ENCODE assay signal across 18 cellular contexts in the genomic region with DNA sequence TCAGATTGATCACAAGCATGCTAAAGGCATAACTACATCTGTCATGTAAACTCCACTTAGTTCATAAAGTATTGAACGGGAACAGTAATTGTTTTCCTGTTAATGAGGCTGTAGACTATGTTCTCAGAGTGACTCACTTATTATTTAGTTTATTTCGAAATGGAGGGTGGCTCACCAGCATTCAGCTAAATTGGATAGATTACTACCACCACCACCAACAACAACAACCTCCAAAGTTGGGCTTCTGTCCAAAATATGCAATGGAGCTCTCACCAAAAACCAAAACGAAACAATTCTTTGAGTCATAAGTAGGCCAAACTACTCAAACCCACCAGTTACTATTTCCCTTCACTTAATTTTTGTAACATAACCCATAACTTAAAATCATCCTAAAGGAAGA.
A peak's percentile ranks its signal among the peaks of the same experiment; 100 is the strongest.
DNase-seq lines count a peak whose midpoint lies in the region; ATAC-seq, FAIRE-seq and TF ChIP-seq lines count a peak whose summit lies in the region.
"Had no signal": no experiment of that assay in that cellular context is flagged by ENCODE, and none has a peak within 500 bp of the region (broad histone marks: within the 10 kb centered on the region; RNA-seq: fewer than 3 reads in every experiment).

No MANE protein-coding gene starts in this region.

- no peak overlapping the region for H3K4me3 ChIP-seq in GM12878
- H3K4me3 ChIP-seq: body of pancreas, heart right ventricle had no signal

- H3K27me3 Mint-ChIP-seq in type B pancreatic cell, result peaks cover 15% of the 10 kb centered on the region

- intact Hi-C loops in GM12878 (cut with micrococcal nuclease; ENCODE audit: unreplicated experiment) (no loop called here), left colon (cut with DNase I, micrococcal nuclease) (no loop called here)

- RAD21 ChIA-PET in GM12878 (lab: Charles Lee; ENCODE audit: unreplicated experiment), result interaction anchor here (0.7 to 2.9 kb wide), 8 partner anchors 12 to 717 kb away, joined by 3 to 15 read pairs (median 4); no protein-coding TSS in a partner anchor

- H3K36me3 Mint-ChIP-seq in type B pancreatic cell, result no peaks in the 10 kb centered on the region

- H3K36me3 ChIP-seq in GM12878 (ENCODE audit: control insufficient read depth in 2 of 2, insufficient read depth in 2 of 2, low read length in 1 of 2), result no peaks in the 10 kb centered on the region
- H3K36me3 ChIP-seq: heart right ventricle had no signal

- H3K4me2 ChIP-seq in GM12878 (ENCODE audit: control insufficient read depth, insufficient read depth), result no peak overlapping the region

- CTCF ChIA-PET in GM12878 (lab: Yijun Ruan, JAX), result interaction anchor here (0.6 to 3.1 kb wide), 19 partner anchors 10 to 715 kb away, joined by 3 to 23 read pairs (median 4); no protein-coding TSS in a partner anchor

- H3K27me3 ChIP-seq in GM12878 (replicated peaks in 1 of 2; ENCODE audit: control insufficient read depth in 2 of 2, insufficient read depth in 2 of 2, low read length in 1 of 2), result peaks cover 0 to 3% of the 10 kb centered on the region in 2 experiments; a peak in 1 of 4 replicates
- H3K27me3 ChIP-seq: body of pancreas had no signal

- H3K4me1 ChIP-seq in GM12878 (ENCODE audit: control insufficient read depth, insufficient read depth, low read length), result no peaks in the 10 kb centered on the region
- H3K4me1 ChIP-seq: body of pancreas, heart right ventricle, parathyroid adenoma had no signal

- peak; percentile 67 for DNase-seq in Daoy (ENCODE audit: low read depth)
- peak; percentile 63 for DNase-seq in HS-5 (ENCODE audit: low read depth)
- DNase-seq in GM12878 (ENCODE audit: low read depth, low spot score), result peak; percentile 9
- DNase-seq in iris pigment epithelial cell (ENCODE audit: low read depth), result peak; percentile 44
- DNase-seq in type B pancreatic cell (ENCODE audit: extremely low spot score, unreplicated experiment), result no peak
- DNase-seq in left colon, result no peak
- no peak for DNase-seq in KG1 (lab: John Stamatoyannopoulos, UW)
- DNase-seq: activated CD4-positive, alpha-beta T cell treated with anti-CD3 and anti-CD28 coated beads, Interleukin-2, amount 50 U/mL, for 48 hours; activated effector memory CD4-positive, alpha-beta T cell treated with anti-CD3 and anti-CD28 coated beads, Interleukin-2, amount 50 U/mL, for 16 hours; body of pancreas; DMS79; effector memory CD4-positive, alpha-beta T cell; heart right ventricle; kidney glomerular epithelial cell; NCI-H2171 had no signal

- no peak overlapping the region for H3K27ac ChIP-seq in GM12878 (ENCODE audit: control insufficient read depth, insufficient read depth)
- H3K27ac ChIP-seq: body of pancreas, heart right ventricle, parathyroid adenoma had no signal

- H3K9ac ChIP-seq in GM12878 (ENCODE audit: control insufficient read depth, insufficient read depth, low read length), result no peak overlapping the region
- H3K9ac ChIP-seq: parathyroid adenoma had no signal

- BruUV-seq in GM12878 (replicated peaks; lab: Mats Ljungman, UMichigan), result no TSS peak

- SMC1A ChIA-PET in GM12878 (lab: Charles Lee; ENCODE audit: uncharacterized antibody, unreplicated experiment), result interaction anchor here (0.7 to 4.3 kb wide), 15 partner anchors 9 to 568 kb away, joined by 3 to 21 read pairs (median 4); no protein-coding TSS in a partner anchor

- in situ Hi-C loops in GM12878 (cut with MboI), result no loop called here

- no peak for TF ChIP-seq RAD21 in GM12878 (IDR thresholded peaks at IDR 0.05; ENCODE audit: insufficient read depth, low read depth, low read length)

- WGBS in GM12878 (ENCODE audit: insufficient coverage, insufficient replicate concordance, low lambda C conversion rate, missing lambda C conversion rate), result 0% methylated on average over 3 of the region's 3 CpGs

- H3K4me1 Mint-ChIP-seq in type B pancreatic cell (ENCODE audit: unreplicated experiment), result no peaks in the 10 kb centered on the region

- no peaks in the 10 kb centered on the region for H3K9me3 Mint-ChIP-seq in type B pancreatic cell

- no peak for FAIRE-seq in GM12878 (lab: Jason Lieb, UNC)
- FAIRE-seq: HTR-8/SVneo had no signal

- TF ChIP-seq CTCF in GM12878 (IDR thresholded peaks at IDR 0.05 in 2 of 3, conservative IDR thresholded peaks at IDR 0.05 in 1 of 3; ENCODE audit: control insufficient read depth in 2 of 3, extremely low read depth in 1 of 3, insufficient read depth in 1 of 3, low read depth in 3 of 3, low read length in 3 of 3), result no peak
- no peak for TF ChIP-seq CTCF in type B pancreatic cell (conservative IDR thresholded peaks at IDR 0.05)

- POLR2A ChIA-PET in GM12878 (lab: Charles Lee), result no interaction called here

- no peaks in the 10 kb centered on the region for H3K79me2 ChIP-seq in GM12878 (ENCODE audit: control insufficient read depth, insufficient read depth, low read length)
- H3K79me2 ChIP-seq: parathyroid adenoma had no signal

- H3K4me3 Mint-ChIP-seq in type B pancreatic cell, result no peak overlapping the region

- no peak for TF ChIP-seq POLR2A in GM12878 (IDR thresholded peaks at IDR 0.05; ENCODE audit: low read depth, low read length)

- ATAC-seq in GM12878 (peak; percentile 71), left colon (no peak), HG03457 (IDR thresholded peaks at IDR 0.05; ENCODE audit: unreplicated experiment) (no peak)
- ATAC-seq: body of pancreas, heart right ventricle had no signal

- H3K9me3 ChIP-seq in GM12878 (replicated peaks; ENCODE audit: control insufficient read depth, insufficient read depth, low read length), result no peaks in the 10 kb centered on the region
- H3K9me3 ChIP-seq: body of pancreas, heart right ventricle had no signal

- TF ChIP-seq EP300 in GM12878 (IDR thresholded peaks at IDR 0.05; ENCODE audit: borderline replicate concordance in 1 of 2, control insufficient read depth in 1 of 2, low read depth in 2 of 2, low read length in 2 of 2), result no peak

- H2AFZ ChIP-seq in GM12878 (ENCODE audit: control insufficient read depth, low read depth, low read length), result no peak overlapping the region
- H2AFZ ChIP-seq: parathyroid adenoma had no signal

- no peak overlapping the region for H3K27ac Mint-ChIP-seq in type B pancreatic cell

- no peaks in the 10 kb centered on the region for H4K20me1 ChIP-seq in GM12878 (ENCODE audit: control insufficient read depth, insufficient read depth)

TF ChIP-seq in GM12878, 131 proteins besides CTCF, POLR2A, EP300 and RAD21 (continues in another document):
- TF ChIP-seq, protein P1, sequence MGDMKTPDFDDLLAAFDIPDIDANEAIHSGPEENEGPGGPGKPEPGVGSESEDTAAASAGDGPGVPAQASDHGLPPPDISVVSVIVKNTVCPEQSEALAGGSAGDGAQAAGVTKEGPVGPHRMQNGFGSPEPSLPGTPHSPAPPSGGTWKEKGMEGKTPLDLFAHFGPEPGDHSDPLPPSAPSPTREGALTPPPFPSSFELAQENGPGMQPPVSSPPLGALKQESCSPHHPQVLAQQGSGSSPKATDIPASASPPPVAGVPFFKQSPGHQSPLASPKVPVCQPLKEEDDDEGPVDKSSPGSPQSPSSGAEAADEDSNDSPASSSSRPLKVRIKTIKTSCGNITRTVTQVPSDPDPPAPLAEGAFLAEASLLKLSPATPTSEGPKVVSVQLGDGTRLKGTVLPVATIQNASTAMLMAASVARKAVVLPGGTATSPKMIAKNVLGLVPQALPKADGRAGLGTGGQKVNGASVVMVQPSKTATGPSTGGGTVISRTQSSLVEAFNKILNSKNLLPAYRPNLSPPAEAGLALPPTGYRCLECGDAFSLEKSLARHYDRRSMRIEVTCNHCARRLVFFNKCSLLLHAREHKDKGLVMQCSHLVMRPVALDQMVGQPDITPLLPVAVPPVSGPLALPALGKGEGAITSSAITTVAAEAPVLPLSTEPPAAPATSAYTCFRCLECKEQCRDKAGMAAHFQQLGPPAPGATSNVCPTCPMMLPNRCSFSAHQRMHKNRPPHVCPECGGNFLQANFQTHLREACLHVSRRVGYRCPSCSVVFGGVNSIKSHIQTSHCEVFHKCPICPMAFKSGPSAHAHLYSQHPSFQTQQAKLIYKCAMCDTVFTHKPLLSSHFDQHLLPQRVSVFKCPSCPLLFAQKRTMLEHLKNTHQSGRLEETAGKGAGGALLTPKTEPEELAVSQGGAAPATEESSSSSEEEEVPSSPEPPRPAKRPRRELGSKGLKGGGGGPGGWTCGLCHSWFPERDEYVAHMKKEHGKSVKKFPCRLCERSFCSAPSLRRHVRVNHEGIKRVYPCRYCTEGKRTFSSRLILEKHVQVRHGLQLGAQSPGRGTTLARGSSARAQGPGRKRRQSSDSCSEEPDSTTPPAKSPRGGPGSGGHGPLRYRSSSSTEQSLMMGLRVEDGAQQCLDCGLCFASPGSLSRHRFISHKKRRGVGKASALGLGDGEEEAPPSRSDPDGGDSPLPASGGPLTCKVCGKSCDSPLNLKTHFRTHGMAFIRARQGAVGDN (IDR thresholded peaks at IDR 0.05), result no peak
- TF ChIP-seq HCFC1 (IDR thresholded peaks at IDR 0.05; ENCODE audit: low read length) (no peak), IRF4 (IDR thresholded peaks at IDR 0.05; ENCODE audit: low read depth, low read length) (0 out of 2 replicates have a peak, but pooled peaks have one; percentile 45), MTA2 (IDR thresholded peaks at IDR 0.05; ENCODE audit: low read depth) (peak; percentile 84), IKZF1 (conservative IDR thresholded peaks at IDR 0.05) (no peak), IKZF2 (IDR thresholded peaks at IDR 0.05) (peak; percentile 35 to 43; a peak in 1 of 4 replicates), BCL11A (IDR thresholded peaks at IDR 0.05; ENCODE audit: low read depth, low read length) (peak; percentile 54; the same call in 1 of the 2 replicates)
- TF ChIP-seq, protein P2, sequence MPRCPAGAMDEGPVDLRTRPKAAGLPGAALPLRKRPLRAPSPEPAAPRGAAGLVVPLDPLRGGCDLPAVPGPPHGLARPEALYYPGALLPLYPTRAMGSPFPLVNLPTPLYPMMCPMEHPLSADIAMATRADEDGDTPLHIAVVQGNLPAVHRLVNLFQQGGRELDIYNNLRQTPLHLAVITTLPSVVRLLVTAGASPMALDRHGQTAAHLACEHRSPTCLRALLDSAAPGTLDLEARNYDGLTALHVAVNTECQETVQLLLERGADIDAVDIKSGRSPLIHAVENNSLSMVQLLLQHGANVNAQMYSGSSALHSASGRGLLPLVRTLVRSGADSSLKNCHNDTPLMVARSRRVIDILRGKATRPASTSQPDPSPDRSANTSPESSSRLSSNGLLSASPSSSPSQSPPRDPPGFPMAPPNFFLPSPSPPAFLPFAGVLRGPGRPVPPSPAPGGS (IDR thresholded peaks at IDR 0.05; ENCODE audit: borderline replicate concordance, insufficient read depth, low read depth, low read length, poor library complexity, severe bottlenecking), result no peak

Comparison
In these comparisons a context has a peak if more than half of its experiments do, and no peak if none do; other contexts are left out.
1. DNase-seq: peak in Daoy (single experiment), HS-5 (single experiment), GM12878 (single experiment) and iris pigment epithelial cell (single experiment); none in type B pancreatic cell (single experiment), left colon (0 of 2) and KG1 (single experiment).